21 cellular contexts compared by ENCODE assay signal in the genomic region with DNA sequence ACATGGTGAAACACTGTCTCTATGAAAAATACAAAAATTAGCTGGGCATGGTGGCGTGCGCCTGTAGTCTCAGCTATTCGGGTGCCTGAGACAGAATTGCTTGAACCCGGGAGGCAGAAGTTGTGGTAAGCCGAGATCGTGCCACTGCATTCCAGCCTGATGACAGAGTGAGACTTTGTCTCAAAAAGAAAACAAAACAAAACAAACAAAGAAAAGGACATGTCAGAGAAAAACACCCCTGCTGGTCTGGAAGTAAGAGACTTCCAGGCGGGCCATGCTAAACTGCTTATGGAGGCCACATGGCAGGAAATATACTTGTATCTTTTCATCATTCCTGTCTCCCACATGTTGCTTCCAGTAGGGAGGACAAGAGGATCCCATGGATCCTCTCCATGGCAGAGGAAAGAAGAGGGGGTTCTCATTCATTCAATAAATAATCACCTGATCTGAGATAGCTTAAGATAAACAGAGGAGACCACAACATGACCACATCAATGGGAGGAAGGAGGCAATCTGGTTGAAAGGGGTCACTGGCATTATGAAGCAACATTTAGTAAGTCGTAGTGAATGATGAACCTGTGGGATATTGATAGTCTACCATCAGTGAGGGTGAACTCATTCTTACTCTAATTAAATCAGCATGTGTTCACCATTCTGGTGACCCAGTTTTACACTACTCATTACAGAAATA.
"Had no signal": no experiment of that assay in that cellular context is flagged by ENCODE, and none has a peak within 500 bp of the region (broad histone marks: within the 10 kb centered on the region; RNA-seq: fewer than 3 reads in every experiment).

No MANE protein-coding gene starts in this region.

- H3K9me3 Mint-ChIP-seq: stimulated activated memory B cell treated with anti-CD40 and anti-IgM and Interleukin-4, amounts not matched to agents 10 μg/mL and 1 μg/mL and 100 μg/mL, for 72 hours had no signal

- DNase-seq: activated CD4-positive, alpha-beta T cell treated with anti-CD3 and anti-CD28 coated beads for 1 hour; activated CD4-positive, alpha-beta T cell treated with anti-CD3 and anti-CD28 coated beads, Interleukin-2, amount 50 U/mL, for 1 hour; activated CD8-positive, alpha-beta T cell treated with anti-CD3 and anti-CD28 coated beads, Interleukin-2, amount 10 ng/mL, durations not matched to agents 7 days and 5 days; activated gamma-delta T cell; activated naive CD4-positive, alpha-beta T cell treated with anti-CD3 and anti-CD28 coated beads, Interleukin-2, amount 50 U/mL, for 16 hours; activated naive CD8-positive, alpha-beta T cell treated with anti-CD3 and anti-CD28 coated beads, Interleukin-2, amount 50 U/mL, for 24 hours; erythroblast; foreskin fibroblast; heart right ventricle; islet precursor cell; left cardiac atrium; nephron progenitor cell; nucleus accumbens; small intestine; stimulated activated CD4-positive, alpha-beta T cell treated with anti-CD3 and anti-CD28 coated beads, Interleukin-2, amount 100 ng/mL, for 24 hours; trophoblast cell had no signal

- H3K4me3 Mint-ChIP-seq: activated CD8-positive, alpha-beta T cell treated with anti-CD3 and anti-CD28 coated beads, Interleukin-2, amount 10 ng/mL, durations not matched to agents 7 days and 5 days; activated naive CD8-positive, alpha-beta T cell treated with anti-CD3 and anti-CD28 coated beads, Interleukin-2, amount 50 U/mL, for 24 hours; activated T-helper 1 cell treated with anti-CD3 and anti-CD28 coated beads, Interleukin-12 subunit alpha, Interleukin-12 subunit beta, Interleukin-2, Interleukin-4 antibody, amounts not matched to agents 30 ng/mL and 10 ng/mL and 1 ng/mL, durations not matched to agents 14 hours and 24 hours and 36 hours; brain; nephron progenitor cell; stimulated activated memory B cell treated with anti-CD40 and anti-IgM and Interleukin-4, amounts not matched to agents 10 μg/mL and 1 μg/mL and 100 μg/mL, for 72 hours; T-helper 2 cell treated with Interferon-gamma antibody and Interleukin-4, amounts not matched to agents 5 μg/mL and 100 μg/mL, for 36 hours had no signal

- H3K4me1 ChIP-seq: heart right ventricle had no signal

- H3K27ac ChIP-seq: heart right ventricle had no signal

- H3K27me3 Mint-ChIP-seq: activated naive CD8-positive, alpha-beta T cell treated with anti-CD3 and anti-CD28 coated beads, Interleukin-2, amount 50 U/mL, for 24 hours; brain; stimulated activated memory B cell treated with anti-CD40 and anti-IgM and Interleukin-4, amounts not matched to agents 10 μg/mL and 1 μg/mL and 100 μg/mL, for 72 hours had no signal

- H3K36me3 ChIP-seq: heart right ventricle had no signal

- FAIRE-seq: small intestine had no signal

- H3K4me3 ChIP-seq: heart right ventricle had no signal

- H3K27me3 ChIP-seq: heart right ventricle had no signal

- ATAC-seq: activated CD8-positive, alpha-beta T cell treated with anti-CD3 and anti-CD28 coated beads, Interleukin-2, amount 10 ng/mL, durations not matched to agents 7 days and 5 days; activated naive CD8-positive, alpha-beta T cell treated with anti-CD3 and anti-CD28 coated beads, Interleukin-2, amount 50 U/mL, for 24 hours; heart right ventricle; left cardiac atrium; sciatic nerve; stimulated activated memory B cell treated with anti-CD40 and anti-IgM and Interleukin-4, amounts not matched to agents 10 μg/mL and 1 μg/mL and 100 μg/mL, for 72 hours had no signal

- H3K27ac Mint-ChIP-seq: activated CD8-positive, alpha-beta T cell treated with anti-CD3 and anti-CD28 coated beads, Interleukin-2, amount 10 ng/mL, durations not matched to agents 7 days and 5 days; activated naive CD8-positive, alpha-beta T cell treated with anti-CD3 and anti-CD28 coated beads, Interleukin-2, amount 50 U/mL, for 24 hours; activated T-helper 1 cell treated with anti-CD3 and anti-CD28 coated beads, Interleukin-12 subunit alpha, Interleukin-12 subunit beta, Interleukin-2, Interleukin-4 antibody, amounts not matched to agents 30 ng/mL and 10 ng/mL and 1 ng/mL, durations not matched to agents 14 hours and 24 hours and 36 hours; brain; nephron progenitor cell; stimulated activated memory B cell treated with anti-CD40 and anti-IgM and Interleukin-4, amounts not matched to agents 10 μg/mL and 1 μg/mL and 100 μg/mL, for 72 hours; T-helper 2 cell treated with Interferon-gamma antibody and Interleukin-4, amounts not matched to agents 5 μg/mL and 100 μg/mL, for 36 hours had no signal

- H3K4me1 Mint-ChIP-seq: activated naive CD8-positive, alpha-beta T cell treated with anti-CD3 and anti-CD28 coated beads, Interleukin-2, amount 50 U/mL, for 24 hours; brain; nephron progenitor cell; stimulated activated memory B cell treated with anti-CD40 and anti-IgM and Interleukin-4, amounts not matched to agents 10 μg/mL and 1 μg/mL and 100 μg/mL, for 72 hours had no signal

- H3K36me3 Mint-ChIP-seq: brain had no signal
